ENCODE assay signal across 8 cellular contexts in the genomic region with DNA sequence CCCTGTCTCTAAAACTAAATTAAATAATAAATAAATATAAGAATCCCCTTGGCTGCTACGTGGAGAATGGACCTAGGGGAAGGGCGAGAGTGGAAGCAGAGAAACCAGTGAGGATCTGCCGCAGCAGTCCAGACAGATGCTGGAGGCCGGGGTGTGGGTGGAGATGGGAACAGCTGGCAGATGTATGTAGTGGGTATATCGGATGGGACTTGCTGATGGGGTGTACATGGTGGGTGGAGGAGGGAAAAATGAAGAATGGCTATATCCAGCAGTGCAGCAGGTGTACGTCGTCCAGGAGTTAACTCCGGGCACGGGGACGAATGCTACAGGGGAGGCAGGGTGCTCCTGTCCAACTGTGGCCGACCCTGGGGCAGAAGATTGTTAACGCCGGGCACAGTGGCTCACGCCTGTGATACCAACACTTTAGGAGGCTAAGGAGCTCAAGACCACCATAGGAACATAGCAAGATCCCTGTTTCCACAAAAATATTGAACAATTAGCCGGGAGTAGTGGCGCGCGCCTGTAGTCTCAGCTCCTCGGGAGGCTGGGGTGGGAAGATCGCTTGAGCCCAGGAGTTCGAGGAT. TPM values are rescaled to one million over a fixed set of nuclear protein-coding genes. Genes with fewer than 3 reads are reported as not detected.
DNase-seq lines count a peak whose midpoint lies in the region; ATAC-seq and TF ChIP-seq lines count a peak whose summit lies in the region.

No MANE protein-coding gene starts in this region.

- no peak for TF ChIP-seq POLR2A in tibial nerve (IDR thresholded peaks at IDR 0.05)

- H3K27me3 ChIP-seq in tibial nerve, result no peaks in the 10 kb centered on the region

- no peak for TF ChIP-seq EP300 in tibial nerve (IDR thresholded peaks at IDR 0.05)

- peak overlapping the region in 3 of 4 donors; percentile 40 to 81 (median 79) for H3K27ac ChIP-seq in tibial nerve

- peaks cover 0 to 24% (median 8%) of the 10 kb centered on the region in 4 donors for H3K4me1 ChIP-seq in tibial nerve

- peak overlapping the region; percentile 99 for H3K4me3 Mint-ChIP-seq in activated T-cell treated with anti-CD3 and anti-CD28 coated beads, Interleukin-2, amount 50 U/mL, for 4 hours

- H3K9me3 Mint-ChIP-seq in activated T-cell treated with anti-CD3 and anti-CD28 coated beads, Interleukin-2, amount 50 U/mL, for 4 hours, result no peaks in the 10 kb centered on the region
- no peaks in the 10 kb centered on the region for H3K9me3 Mint-ChIP-seq in activated naive CD4-positive, alpha-beta T cell treated with anti-CD3 and anti-CD28 coated beads, Interleukin-2, amount 50 U/mL, for 72 hours

- POLR2A ChIA-PET in GM10248 (lab: Yijun Ruan, JAX), result interaction anchor here (0.7 kb wide), 2 partner anchors 99 to 232 kb away, joined by 4 to 5 read pairs; no protein-coding TSS in a partner anchor

- H3K27ac Mint-ChIP-seq in activated naive CD4-positive, alpha-beta T cell treated with anti-CD3 and anti-CD28 coated beads, Interleukin-2, amount 50 U/mL, for 72 hours, result peak overlapping the region; percentile 85 to 98

- H3K4me1 Mint-ChIP-seq in activated T-cell treated with anti-CD3 and anti-CD28 coated beads, Interleukin-2, amount 50 U/mL, for 4 hours (ENCODE audit: low read depth), result peaks cover 14% of the 10 kb centered on the region

- no peak for DNase-seq in activated T-cell treated with anti-CD3 and anti-CD28 coated beads, Interleukin-2, amount 50 U/mL, for 4 hours
- DNase-seq in activated T-cell treated with anti-CD3 and anti-CD28 coated beads for 4 hours (no peak), left kidney (ENCODE audit: low read depth, low spot score) (peak; percentile 5), tibial nerve (ENCODE audit: low spot score in 2 of 2) (no peak), GM10248 (ENCODE audit: extremely low spot score) (no peak)
- DNase-seq in activated naive CD4-positive, alpha-beta T cell treated with anti-CD3 and anti-CD28 coated beads, Interleukin-2, amount 50 U/mL, for 72 hours (ENCODE audit: low spot score in 2 of 2), result peak in 1 of 2 donors; percentile 2
- no peak for DNase-seq in stimulated activated CD4-positive, alpha-beta T cell treated with anti-CD3 and anti-CD28 coated beads, Interleukin-2, amount 100 ng/mL, for 24 hours

- no peak for TF ChIP-seq CTCF in tibial nerve (IDR thresholded peaks at IDR 0.05)
- TF ChIP-seq CTCF in GM10248 (IDR thresholded peaks at IDR 0.05; ENCODE audit: control extremely low read depth, extremely low read depth, low read depth, missing control alignments), result no peak

- ATAC-seq in activated T-cell treated with anti-CD3 and anti-CD28 coated beads, Interleukin-2, amount 50 U/mL, for 4 hours, result no peak
- no peak for ATAC-seq in activated naive CD4-positive, alpha-beta T cell treated with anti-CD3 and anti-CD28 coated beads, Interleukin-2, amount 50 U/mL, for 72 hours
- ATAC-seq in GM18498 (IDR thresholded peaks at IDR 0.05; ENCODE audit: unreplicated experiment), result no peak

- H3K4me3 ChIP-seq in tibial nerve, result peak overlapping the region; percentile 75 to 94 (median 88)

- no peaks in the 10 kb centered on the region for H3K9me3 ChIP-seq in tibial nerve

- WGBS in tibial nerve, 2 donors, result 15 to 16% methylated on average over 21 of the region's 21 CpGs

- CTCF ChIA-PET in GM10248 (lab: Yijun Ruan, JAX), result interaction anchor here (1.6 kb wide), 1 partner anchor 9 kb away, joined by 4 read pairs; no protein-coding TSS in a partner anchor

- no peaks in the 10 kb centered on the region for H3K27me3 Mint-ChIP-seq in activated T-cell treated with anti-CD3 and anti-CD28 coated beads, Interleukin-2, amount 50 U/mL, for 4 hours (ENCODE audit: low read depth)

- H3K36me3 ChIP-seq in tibial nerve, result peaks cover 0 to 31% (median 0%) of the 10 kb centered on the region in 3 donors

- H3K36me3 Mint-ChIP-seq in activated T-cell treated with anti-CD3 and anti-CD28 coated beads, Interleukin-2, amount 50 U/mL, for 4 hours (ENCODE audit: insufficient read depth), result peaks cover 2% of the 10 kb centered on the region
- peaks cover 10 to 14% of the 10 kb centered on the region in 2 donors for H3K36me3 Mint-ChIP-seq in activated naive CD4-positive, alpha-beta T cell treated with anti-CD3 and anti-CD28 coated beads, Interleukin-2, amount 50 U/mL, for 72 hours

RNA-seq across cellular contexts. Expression of a gene that starts 0.7 kb away (rescaled TPM):
- total RNA-seq in activated T-cell treated with anti-CD3 and anti-CD28 coated beads, Interleukin-2, amount 50 U/mL, for 4 hours, result 10 to 100 TPM; 14.8 to 17.8 (median 14.8) TPM
- 10 to 100 TPM; 15.3 to 21.3 TPM for total RNA-seq in activated naive CD4-positive, alpha-beta T cell treated with anti-CD3 and anti-CD28 coated beads, Interleukin-2, amount 50 U/mL, for 72 hours
- 10 to 100 TPM; 12.6 to 28.5 (median 13.2) TPM for total RNA-seq in tibial nerve

RNA-seq across cellular contexts. Expression of a gene that starts 0.9 kb away (rescaled TPM):
- total RNA-seq in activated T-cell treated with anti-CD3 and anti-CD28 coated beads, Interleukin-2, amount 50 U/mL, for 4 hours, result 1 to 10 TPM; 4.0 to 6.1 (median 5.4) TPM
- 10 to 100 TPM in 1 of 2 donors, 1 to 10 TPM in 1; 9.8 to 13.3 TPM for total RNA-seq in activated naive CD4-positive, alpha-beta T cell treated with anti-CD3 and anti-CD28 coated beads, Interleukin-2, amount 50 U/mL, for 72 hours
- total RNA-seq in tibial nerve, result 1 to 10 TPM in 2 of 4 donors, under 1 TPM in 1, not detected in 1; 0.90 to 5.3 (median 2.1) TPM
